Comparison of ENCODE assay signal across 19 cellular contexts in genomic region chr1:211631168-211631567, GRCh38. TPM values are rescaled to one million over a fixed set of nuclear protein-coding genes. Genes with fewer than 3 reads are reported as not detected.
A peak's percentile ranks its signal among the peaks of the same experiment; 100 is the strongest.
DNase-seq lines count a peak whose midpoint lies in the region; ATAC-seq and TF ChIP-seq lines count a peak whose summit lies in the region.
"Had no signal": no experiment of that assay in that cellular context is flagged by ENCODE, and none has a peak within 500 bp of the region (broad histone marks: within the 10 kb centered on the region; RNA-seq: fewer than 3 reads in every experiment).

No MANE protein-coding gene starts in this region.

- TF ChIP-seq POLR2A in heart left ventricle (IDR thresholded peaks at IDR 0.05): no peak

- H3K4me3 ChIP-seq in heart left ventricle: no peak overlapping the region
- H3K4me3 ChIP-seq: BLaER1, GM12878 had no signal

- H3K36me3 Mint-ChIP-seq in chondrocyte (ENCODE audit: low read depth): no peaks in the 10 kb centered on the region
- H3K36me3 Mint-ChIP-seq in mesothelial cell of epicardium: no peaks in the 10 kb centered on the region
- H3K36me3 Mint-ChIP-seq: CD4-positive, alpha-beta memory T cell had no signal

- no peak overlapping the region for H3K4me3 Mint-ChIP-seq in chondrocyte (ENCODE audit: unreplicated experiment)
- H3K4me3 Mint-ChIP-seq in mesothelial cell of epicardium: no peak overlapping the region
- H3K4me3 Mint-ChIP-seq: CD4-positive, alpha-beta memory T cell; HFFc6 had no signal

- H3K9me3 Mint-ChIP-seq in chondrocyte (ENCODE audit: low read depth) (no peaks in the 10 kb centered on the region), mesothelial cell of epicardium (no peaks in the 10 kb centered on the region)
- H3K9me3 Mint-ChIP-seq: CD4-positive, alpha-beta memory T cell; HFFc6 had no signal

- no peaks in the 10 kb centered on the region for H3K27me3 ChIP-seq in heart left ventricle

- H3K27me3 Mint-ChIP-seq in chondrocyte (ENCODE audit: low read depth) (no peaks in the 10 kb centered on the region), mesothelial cell of epicardium (ENCODE audit: low read depth) (peaks cover 2% of the 10 kb centered on the region)

- H3K4me1 Mint-ChIP-seq in chondrocyte (ENCODE audit: low read depth) (peaks cover 47% of the 10 kb centered on the region), mesothelial cell of epicardium (peaks cover 25% of the 10 kb centered on the region)
- H3K4me1 Mint-ChIP-seq: CD4-positive, alpha-beta memory T cell had no signal

- no peak for ATAC-seq in heart left ventricle

- peaks cover 0 to 49% (median 17%) of the 10 kb centered on the region in 12 donors for H3K4me1 ChIP-seq in heart left ventricle

- no peaks in the 10 kb centered on the region for H3K36me3 ChIP-seq in heart left ventricle
- H3K36me3 ChIP-seq: BLaER1 had no signal

- H3K27ac Mint-ChIP-seq in chondrocyte (ENCODE audit: unreplicated experiment) (peak overlapping the region; percentile 38), mesothelial cell of epicardium (peak overlapping the region; percentile 39)
- H3K27ac Mint-ChIP-seq: CD4-positive, alpha-beta memory T cell; HFFc6 had no signal

- no peaks in the 10 kb centered on the region for H3K9me3 ChIP-seq in heart left ventricle
- H3K9me3 ChIP-seq: BLaER1 had no signal

- TF ChIP-seq CTCF in heart left ventricle (IDR thresholded peaks at IDR 0.05) (no peak), chondrocyte (IDR thresholded peaks at IDR 0.05) (no peak), mesothelial cell of epicardium (IDR thresholded peaks at IDR 0.05; ENCODE audit: unreplicated experiment) (no peak)

- WGBS in heart left ventricle, 4 donors: 64 to 82% (median 71%) methylated on average over 6 of the region's 6 CpGs

- intact Hi-C loops in heart left ventricle (cut with DNase I): loop anchor here in 4 of 10 donors (5.0 kb wide), 1 partner anchor 54 kb away; the partner anchor contains the start of gene SLC30A1 (in 4 of the 4)
- intact Hi-C loops in cardiac septum (cut with DNase I): no loop called here

- DNase-seq in heart left ventricle: no peak
- DNase-seq in cardiac septum (ENCODE audit: low spot score): no peak
- peak; percentile 47 for DNase-seq in chondrocyte (ENCODE audit: low spot score)
- DNase-seq in mesothelial cell of epicardium (ENCODE audit: low spot score in 2 of 2, unreplicated experiment in 2 of 2): no peak
- DNase-seq in stimulated activated naive CD4-positive, alpha-beta T cell (lab: John Stamatoyannopoulos, UW): no peak
- DNase-seq in AG20443 (ENCODE audit: low spot score): no peak
- no peak for DNase-seq in inferior parietal cortex (ENCODE audit: extremely low spot score)
- DNase-seq: Calu3; CD4-positive, alpha-beta memory T cell; EL; HFFc6; MV-4-11; NCI-H187; NCI-H510A treated with DMSO at 0.1 percent for 48 hours; NCI-H774; SIG-M5 had no signal

- peak overlapping the region in 11 of 12 donors; percentile 20 to 88 (median 84) for H3K27ac ChIP-seq in heart left ventricle
- H3K27ac ChIP-seq: BLaER1, KMS-11 had no signal

RNA-seq across cellular contexts. Expression of gene NEK2, which starts 44.3 kb away (rescaled TPM):
- total RNA-seq in heart left ventricle (1 to 10 TPM in 1 of 9 donors, under 1 TPM in 4, not detected in 4; 0.16 to 2.5 (median 0.34) TPM), cardiac septum (not detected), chondrocyte (2.3 to 4.1 TPM (median 3.2 TPM) in 3 replicates), mesothelial cell of epicardium (7.7 to 9.6 TPM (median 8.5 TPM) in 3 replicates)
- polyA plus RNA-seq in heart left ventricle: under 1 TPM in 1 of 2 donors, not detected in 1; 0.10 TPM
- total RNA-seq: CD4-positive, alpha-beta memory T cell had no signal
- polyA plus RNA-seq: CD4-positive, alpha-beta memory T cell had no signal

RNA-seq across cellular contexts. Expression of gene SLC30A1, which starts 52.2 kb away (rescaled TPM):
- 10 to 100 TPM in 7 of 9 donors, 1 to 10 TPM in 2; 8.6 to 29.2 (median 16.2) TPM for total RNA-seq in heart left ventricle
- 1 to 10 TPM; 2.8 to 4.2 TPM for polyA plus RNA-seq in heart left ventricle
- total RNA-seq in cardiac septum: 16.3 TPM
- 13.9 to 18.3 TPM (median 18.2 TPM) in 3 replicates for total RNA-seq in chondrocyte
- total RNA-seq in mesothelial cell of epicardium: 11.0 to 11.7 TPM (median 11.1 TPM) in 3 replicates
